In the genomic region with DNA sequence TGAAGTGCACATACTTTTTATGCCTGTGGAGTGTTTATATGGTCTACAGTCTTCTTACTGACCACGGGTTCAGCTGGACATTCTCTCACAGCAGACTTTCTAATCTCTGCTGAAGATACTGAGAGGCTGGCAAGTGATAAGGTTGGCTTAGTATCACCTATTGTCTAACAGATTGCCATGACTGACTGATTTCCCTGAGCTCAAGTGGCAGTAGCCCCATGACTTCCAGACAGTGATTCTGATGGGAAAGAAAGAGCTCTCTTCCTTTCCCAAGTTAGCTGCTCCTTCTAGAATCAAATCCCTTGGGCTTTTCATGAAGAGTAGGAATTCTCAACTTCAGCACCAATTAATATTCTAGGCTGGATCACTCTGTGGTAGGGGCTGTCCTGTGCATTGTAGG, we compare ENCODE assay signal across 28 cellular contexts.
"Had no signal": no experiment of that assay in that cellular context is flagged by ENCODE, and none has a peak within 500 bp of the region (broad histone marks: within the 10 kb centered on the region; RNA-seq: fewer than 3 reads in every experiment).

No MANE protein-coding gene starts in this region.

- H3K36me3 ChIP-seq: colonic mucosa, esophagus muscularis mucosa, esophagus squamous epithelium, gastrocnemius medialis, gastroesophageal sphincter, heart left ventricle, heart right ventricle had no signal

- H3K27ac ChIP-seq: colonic mucosa, coronary artery, epithelial cell of prostate, esophagus muscularis mucosa, esophagus squamous epithelium, foreskin keratinocyte, gastrocnemius medialis, gastroesophageal sphincter, heart left ventricle, heart right ventricle had no signal

- ATAC-seq: effector memory CD8-positive, alpha-beta T cell; esophagus mucosa; foreskin keratinocyte; gastrocnemius medialis; gastroesophageal sphincter; heart left ventricle; heart right ventricle had no signal

- DNase-seq: colonic mucosa; cortex of kidney; dermis blood vessel endothelial cell; dorsolateral prefrontal cortex; effector CD4-positive, alpha-beta T cell; effector CD8-positive, alpha-beta T cell; effector memory CD4-positive, alpha-beta T cell; effector memory CD8-positive, alpha-beta T cell; erythroblast; esophagus squamous epithelium; foreskin fibroblast; foreskin keratinocyte; foreskin melanocyte; gastrocnemius medialis; glutamatergic neuron; head of caudate nucleus; heart left ventricle; heart right ventricle had no signal

- H3K4me1 ChIP-seq: colonic mucosa, esophagus muscularis mucosa, esophagus squamous epithelium, foreskin keratinocyte, gastrocnemius medialis, gastroesophageal sphincter, heart left ventricle, heart right ventricle had no signal

- H3K27ac Mint-ChIP-seq: dendritic cell treated with granulocyte-macrophage colony-stimulating factor and Interleukin-4, amounts not matched to agents 40 ng/mL and 50 ng/mL, for 4 days; effector memory CD8-positive, alpha-beta T cell had no signal

- H3K4me3 ChIP-seq: colonic mucosa, coronary artery, dorsolateral prefrontal cortex, esophagus muscularis mucosa, esophagus squamous epithelium, gastrocnemius medialis, gastroesophageal sphincter, heart left ventricle, heart right ventricle had no signal

- H3K4me3 Mint-ChIP-seq: dendritic cell treated with granulocyte-macrophage colony-stimulating factor and Interleukin-4, amounts not matched to agents 40 ng/mL and 50 ng/mL, for 4 days; effector memory CD8-positive, alpha-beta T cell had no signal

- H3K9me3 Mint-ChIP-seq: dendritic cell treated with granulocyte-macrophage colony-stimulating factor and Interleukin-4, amounts not matched to agents 40 ng/mL and 50 ng/mL, for 4 days had no signal

- FAIRE-seq: colon, endometrium, endothelial cell of umbilical vein, frontal cortex had no signal

- H3K27me3 Mint-ChIP-seq: dendritic cell treated with granulocyte-macrophage colony-stimulating factor and Interleukin-4, amounts not matched to agents 40 ng/mL and 50 ng/mL, for 4 days; effector memory CD8-positive, alpha-beta T cell had no signal

- H3K9me3 ChIP-seq: colonic mucosa, esophagus muscularis mucosa, esophagus squamous epithelium, gastrocnemius medialis, gastroesophageal sphincter had no signal

- H3K27me3 ChIP-seq: colonic mucosa, dorsolateral prefrontal cortex, esophagus squamous epithelium, foreskin keratinocyte, gastrocnemius medialis, gastroesophageal sphincter, heart left ventricle, heart right ventricle had no signal
